Comparison of ENCODE assay signal across 18 cellular contexts in genomic region chr1:1602941-1603506, GRCh38. TPM values are rescaled to one million over a fixed set of nuclear protein-coding genes. Genes with fewer than 3 reads are reported as not detected.
DNase-seq lines count a peak whose midpoint lies in the region; ATAC-seq and TF ChIP-seq lines count a peak whose summit lies in the region.
"Had no signal": no experiment of that assay in that cellular context is flagged by ENCODE, and none has a peak within 500 bp of the region (broad histone marks: within the 10 kb centered on the region; RNA-seq: fewer than 3 reads in every experiment).

No MANE protein-coding gene starts in this region.

- H3K9me3 ChIP-seq in spleen, result no peaks in the 10 kb centered on the region
- H3K9me3 ChIP-seq: thoracic aorta had no signal

- no peak overlapping the region for H3K27ac ChIP-seq in spleen
- H3K27ac ChIP-seq: thoracic aorta had no signal

- H3K9me3 Mint-ChIP-seq in activated naive CD8-positive, alpha-beta T cell treated with anti-CD3 and anti-CD28 coated beads, Interleukin-2, amount 10 ng/mL, durations not matched to agents 7 days and 5 days, result no peaks in the 10 kb centered on the region
- no peaks in the 10 kb centered on the region for H3K9me3 Mint-ChIP-seq in activated naive CD8-positive, alpha-beta T cell treated with anti-CD3 and anti-CD28 coated beads for 36 hours
- H3K9me3 Mint-ChIP-seq: naive B cell had no signal

- H3K27ac Mint-ChIP-seq in activated naive CD8-positive, alpha-beta T cell treated with anti-CD3 and anti-CD28 coated beads, Interleukin-2, amount 10 ng/mL, durations not matched to agents 7 days and 5 days, result no peak overlapping the region
- H3K27ac Mint-ChIP-seq in activated naive CD8-positive, alpha-beta T cell treated with anti-CD3 and anti-CD28 coated beads for 36 hours, result no peak overlapping the region

- no peak for ATAC-seq in activated naive CD8-positive, alpha-beta T cell treated with anti-CD3 and anti-CD28 coated beads, Interleukin-2, amount 10 ng/mL, durations not matched to agents 7 days and 5 days (ENCODE audit: low read depth)
- no peak for ATAC-seq in HG03108 (IDR thresholded peaks at IDR 0.05; ENCODE audit: unreplicated experiment)

- intact Hi-C loops in spleen (cut with DNase I; ENCODE audit: low total_unique reads), result no loop called here

- POLR2A ChIA-PET in activated naive CD8-positive, alpha-beta T cell treated with anti-CD3 and anti-CD28 coated beads, Interleukin-2, amount 10 ng/mL, durations not matched to agents 7 days and 5 days (lab: Charles Lee), result interaction anchor here (1.1 to 2.6 kb wide), 2 partner anchors 12 to 23 kb away, joined by 5 to 8 read pairs; partner anchors contain the start of gene MIB2

- H3K4me1 Mint-ChIP-seq in activated naive CD8-positive, alpha-beta T cell treated with anti-CD3 and anti-CD28 coated beads, Interleukin-2, amount 10 ng/mL, durations not matched to agents 7 days and 5 days, result peaks cover 10% of the 10 kb centered on the region
- peaks cover 8% of the 10 kb centered on the region for H3K4me1 Mint-ChIP-seq in activated naive CD8-positive, alpha-beta T cell treated with anti-CD3 and anti-CD28 coated beads for 36 hours

- no peak for TF ChIP-seq CTCF in spleen (IDR thresholded peaks at IDR 0.05 in 8 of 11, conservative IDR thresholded peaks at IDR 0.05 in 3 of 11)

- DNase-seq in activated naive CD8-positive, alpha-beta T cell treated with anti-CD3 and anti-CD28 coated beads, Interleukin-2, amount 10 ng/mL, durations not matched to agents 7 days and 5 days, result peak; percentile 34
- no peak for DNase-seq in activated naive CD8-positive, alpha-beta T cell treated with anti-CD3 and anti-CD28 coated beads for 36 hours
- DNase-seq in NCI-H82 treated with DMSO at 0.1 percent for 48 hours (lab: John Stamatoyannopoulos, UW; ENCODE audit: unreplicated experiment) (peak; percentile 43), spleen (peak; percentile 67), NCI-H748 treated with DMSO at 0.1 percent for 48 hours (lab: John Stamatoyannopoulos, UW) (no peak)
- DNase-seq: activated CD4-positive, alpha-beta T cell treated with anti-CD3 and anti-CD28 coated beads for 1 hour; anterior cingulate cortex; GDM1; naive B cell; NCI-H146; NCI-H446; SIG-M5; stimulated activated CD4-positive, alpha-beta T cell treated with anti-CD3 and anti-CD28 coated beads, Interleukin-4, amount 100 ng/mL, for 4 hours; stimulated activated CD8-positive, alpha-beta memory T cell treated with anti-CD3 and anti-CD28 coated beads, Interleukin-4, amount 100 ng/mL, for 48 hours; T-helper 9 cell had no signal

- no peak for TF ChIP-seq POLR2A in spleen (IDR thresholded peaks at IDR 0.05)

- no peaks in the 10 kb centered on the region for H3K36me3 ChIP-seq in spleen
- H3K36me3 ChIP-seq: thoracic aorta had no signal

- H3K4me3 Mint-ChIP-seq in activated naive CD8-positive, alpha-beta T cell treated with anti-CD3 and anti-CD28 coated beads, Interleukin-2, amount 10 ng/mL, durations not matched to agents 7 days and 5 days, result no peak overlapping the region
- H3K4me3 Mint-ChIP-seq in activated naive CD8-positive, alpha-beta T cell treated with anti-CD3 and anti-CD28 coated beads for 36 hours, result no peak overlapping the region

- no peak overlapping the region for H3K4me3 ChIP-seq in spleen
- H3K4me3 ChIP-seq: thoracic aorta had no signal

- peaks cover 12 to 65% (median 42%) of the 10 kb centered on the region in 6 donors for H3K4me1 ChIP-seq in spleen

- WGBS in spleen, 5 donors, result 53 to 82% (median 75%) methylated on average over 5 to 14 of the region's 14 CpGs

- peaks cover 0 to 34% (median 15%) of the 10 kb centered on the region in 7 donors for H3K27me3 ChIP-seq in spleen (replicated peaks in 1 of 7)

- H3K36me3 Mint-ChIP-seq in activated naive CD8-positive, alpha-beta T cell treated with anti-CD3 and anti-CD28 coated beads, Interleukin-2, amount 10 ng/mL, durations not matched to agents 7 days and 5 days, result no peaks in the 10 kb centered on the region
- H3K36me3 Mint-ChIP-seq in activated naive CD8-positive, alpha-beta T cell treated with anti-CD3 and anti-CD28 coated beads for 36 hours, result no peaks in the 10 kb centered on the region
- H3K36me3 Mint-ChIP-seq: naive B cell had no signal

- H3K27me3 Mint-ChIP-seq in activated naive CD8-positive, alpha-beta T cell treated with anti-CD3 and anti-CD28 coated beads, Interleukin-2, amount 10 ng/mL, durations not matched to agents 7 days and 5 days, result peaks cover 9% of the 10 kb centered on the region
- H3K27me3 Mint-ChIP-seq in activated naive CD8-positive, alpha-beta T cell treated with anti-CD3 and anti-CD28 coated beads for 36 hours, result peaks cover 11% of the 10 kb centered on the region

RNA-seq across cellular contexts. Expression of gene FNDC10, which starts 3.1 kb away (rescaled TPM):
- total RNA-seq in activated naive CD8-positive, alpha-beta T cell treated with anti-CD3 and anti-CD28 coated beads, Interleukin-2, amount 10 ng/mL, durations not matched to agents 7 days and 5 days, result 1 to 10 TPM; 4.4 to 4.6 TPM
- total RNA-seq in activated naive CD8-positive, alpha-beta T cell treated with anti-CD3 and anti-CD28 coated beads for 36 hours, result 1 to 10 TPM; 2.9 to 3.3 TPM
- total RNA-seq in spleen, result 1 to 10 TPM; 2.2 to 8.8 (median 5.6) TPM
- 1 to 10 TPM; 2.2 to 4.4 (median 3.4) TPM for polyA plus RNA-seq in spleen
- total RNA-seq: HT-29 had no signal

RNA-seq across cellular contexts. Expression of gene MIB2, which starts 12.3 kb away (rescaled TPM):
- 10 to 100 TPM; 72.6 to 75.2 TPM for total RNA-seq in activated naive CD8-positive, alpha-beta T cell treated with anti-CD3 and anti-CD28 coated beads, Interleukin-2, amount 10 ng/mL, durations not matched to agents 7 days and 5 days
- total RNA-seq in activated naive CD8-positive, alpha-beta T cell treated with anti-CD3 and anti-CD28 coated beads for 36 hours, result 10 to 100 TPM; 33.1 to 38.7 TPM
- 10 to 100 TPM; 46.2 to 76.5 (median 72.0) TPM for total RNA-seq in spleen
- polyA plus RNA-seq in spleen, result 100 to 1,000 TPM in 1 of 3 donors, 10 to 100 TPM in 2; 49.6 to 165 (median 74.1) TPM

RNA-seq across cellular contexts. Expression of gene SSU72, which starts 28.4 kb away (rescaled TPM):
- total RNA-seq in activated naive CD8-positive, alpha-beta T cell treated with anti-CD3 and anti-CD28 coated beads, Interleukin-2, amount 10 ng/mL, durations not matched to agents 7 days and 5 days, result 100 to 1,000 TPM; 118 TPM
- total RNA-seq in activated naive CD8-positive, alpha-beta T cell treated with anti-CD3 and anti-CD28 coated beads for 36 hours, result 100 to 1,000 TPM; 124 to 131 TPM
- total RNA-seq in spleen, result 100 to 1,000 TPM in 5 of 7 donors, 10 to 100 TPM in 2; 86.7 to 168 (median 111) TPM
- polyA plus RNA-seq in spleen, result 100 to 1,000 TPM in 1 of 3 donors, 10 to 100 TPM in 2; 89.2 to 121 (median 90.4) TPM

RNA-seq across cellular contexts. Expression of gene MMP23B, which starts 28.9 kb away (rescaled TPM):
- 1 to 10 TPM; 5.2 to 6.7 TPM for total RNA-seq in activated naive CD8-positive, alpha-beta T cell treated with anti-CD3 and anti-CD28 coated beads, Interleukin-2, amount 10 ng/mL, durations not matched to agents 7 days and 5 days
- 1 to 10 TPM; 1.4 to 2.3 TPM for total RNA-seq in activated naive CD8-positive, alpha-beta T cell treated with anti-CD3 and anti-CD28 coated beads for 36 hours
- 1 to 10 TPM; 1.4 to 7.3 (median 5.8) TPM for total RNA-seq in spleen
- 1 to 10 TPM; 4.2 to 9.3 (median 6.3) TPM for polyA plus RNA-seq in spleen

RNA-seq across cellular contexts. Expression of gene CDK11B, which starts 55.8 kb away (rescaled TPM):
- total RNA-seq in activated naive CD8-positive, alpha-beta T cell treated with anti-CD3 and anti-CD28 coated beads, Interleukin-2, amount 10 ng/mL, durations not matched to agents 7 days and 5 days, result 10 to 100 TPM; 40.8 to 42.3 TPM
- total RNA-seq in activated naive CD8-positive, alpha-beta T cell treated with anti-CD3 and anti-CD28 coated beads for 36 hours, result 10 to 100 TPM; 42.2 to 43.3 TPM
- 10 to 100 TPM; 19.4 to 34.1 (median 27.9) TPM for total RNA-seq in spleen
- polyA plus RNA-seq in spleen, result 10 to 100 TPM; 20.0 to 38.2 (median 31.2) TPM

Comparison
In these comparisons a context has a peak if more than half of its experiments do, and no peak if none do; other contexts are left out.
1. DNase-seq: peak in activated naive CD8-positive, alpha-beta T cell treated with anti-CD3 and anti-CD28 coated beads, Interleukin-2, amount 10 ng/mL, durations not matched to agents 7 days and 5 days (single experiment), NCI-H82 treated with DMSO at 0.1 percent for 48 hours (single experiment) and spleen (single experiment); none in activated naive CD8-positive, alpha-beta T cell treated with anti-CD3 and anti-CD28 coated beads for 36 hours (single experiment) and NCI-H748 treated with DMSO at 0.1 percent for 48 hours (single experiment).